In genomic region chr20:44231713-44232468, GRCh38 we compare ENCODE assay signal across 22 cellular contexts. TPM values are rescaled to one million over a fixed set of nuclear protein-coding genes. Genes with fewer than 3 reads are reported as not detected.
A peak's percentile ranks its signal among the peaks of the same experiment; 100 is the strongest.
DNase-seq lines count a peak whose midpoint lies in the region; ATAC-seq, FAIRE-seq and TF ChIP-seq lines count a peak whose summit lies in the region.
"Had no signal": no experiment of that assay in that cellular context is flagged by ENCODE, and none has a peak within 500 bp of the region (broad histone marks: within the 10 kb centered on the region; RNA-seq: fewer than 3 reads in every experiment).

No MANE protein-coding gene starts in this region.

- H3K4me3 ChIP-seq in heart right ventricle (no peak overlapping the region), endodermal cell (ENCODE audit: low read length) (no peak overlapping the region), foreskin fibroblast (ENCODE audit: low read depth in 1 of 2, low read length in 2 of 2) (no peak overlapping the region)
- H3K4me3 ChIP-seq: GM12878 had no signal

- H3K4me3 Mint-ChIP-seq in endodermal cell = no peak overlapping the region
- H3K4me3 Mint-ChIP-seq: stimulated activated naive CD8-positive, alpha-beta T cell treated with anti-CD3 and anti-CD28 coated beads, Interleukin-15, Interleukin-2, amounts not matched to agents 100 ng/mL and 50 ng/mL, for 24 hours had no signal

- TF ChIP-seq POLR2A in GM18505 (IDR thresholded peaks at IDR 0.05; ENCODE audit: borderline replicate concordance, extremely low read depth, insufficient read depth, insufficient read length) = no peak

- no peak for FAIRE-seq in RCC 7860 (lab: Jason Lieb, UNC)
- FAIRE-seq: endometrium, GM12878 had no signal

- DNase-seq in cardiac septum (ENCODE audit: low spot score) (peak; percentile 33), heart right ventricle (no peak), NCI-H146 treated with DMSO at 0.1 percent for 48 hours (lab: John Stamatoyannopoulos, UW; ENCODE audit: unreplicated experiment) (peak; percentile 57), endodermal cell (peak; percentile 92), foreskin fibroblast (no peak), RCC 7860 (ENCODE audit: low spot score) (no peak), COLO668 (lab: John Stamatoyannopoulos, UW; ENCODE audit: unreplicated experiment) (no peak)
- DNase-seq: activated CD4-positive, CD25-positive, alpha-beta regulatory T cell; activated effector memory CD4-positive, alpha-beta T cell treated with anti-CD3 and anti-CD28 coated beads, Interleukin-2, amount 50 U/mL, for 16 hours; COR-L47; GDM1; NCI-H2081; right cardiac atrium had no signal

- H3K27ac ChIP-seq in heart right ventricle (no peak overlapping the region), endodermal cell (ENCODE audit: low read depth, low read length) (no peak overlapping the region)

- intact Hi-C loops in cardiac septum (cut with DNase I) (no loop called here), heart right ventricle (cut with DNase I) (no loop called here)

- H3K36me3 ChIP-seq in heart right ventricle = no peaks in the 10 kb centered on the region
- no peaks in the 10 kb centered on the region for H3K36me3 ChIP-seq in endodermal cell (ENCODE audit: control insufficient read depth, insufficient read depth, low read length)

- H3K4me1 Mint-ChIP-seq in endodermal cell = peaks cover 15% of the 10 kb centered on the region

- TF ChIP-seq CTCF in heart right ventricle (IDR thresholded peaks at IDR 0.05) = no peak
- TF ChIP-seq CTCF in endodermal cell (conservative IDR thresholded peaks at IDR 0.05) = no peak
- no peak for TF ChIP-seq CTCF in foreskin fibroblast (IDR thresholded peaks at IDR 0.05; ENCODE audit: low read depth, low read length)

- no peak for ATAC-seq in heart right ventricle
- no peak for ATAC-seq in GM18505 (IDR thresholded peaks at IDR 0.05; ENCODE audit: unreplicated experiment)
- ATAC-seq: GM12878 had no signal

- WGBS in heart right ventricle, 2 donors = 69 to 70% methylated on average over 9 to 10 of the region's 10 CpGs
- WGBS in endodermal cell (ENCODE audit: insufficient coverage in 1 of 2, insufficient read length in 1 of 2), 2 experiments = 70 to 82% methylated on average over 8 to 10 of the region's 10 CpGs

- H3K27me3 ChIP-seq in heart right ventricle (no peaks in the 10 kb centered on the region), endodermal cell (ENCODE audit: control insufficient read depth, insufficient read depth, low read length, poor library complexity, severe bottlenecking) (no peaks in the 10 kb centered on the region)

- H3K9ac ChIP-seq in endodermal cell (ENCODE audit: extremely low read depth, low read length, poor library complexity, severe bottlenecking) = no peak overlapping the region

- H3K4me1 ChIP-seq in heart right ventricle = peaks cover 0 to 10% (median 0%) of the 10 kb centered on the region in 9 donors
- H3K4me1 ChIP-seq in endodermal cell (ENCODE audit: control insufficient read depth, insufficient read depth, low read length) = peaks cover 3% of the 10 kb centered on the region

- H3K27ac Mint-ChIP-seq in endodermal cell = peak overlapping the region; percentile 5
- H3K27ac Mint-ChIP-seq: stimulated activated naive CD8-positive, alpha-beta T cell treated with anti-CD3 and anti-CD28 coated beads, Interleukin-15, Interleukin-2, amounts not matched to agents 100 ng/mL and 50 ng/mL, for 24 hours had no signal

- H3K36me3 Mint-ChIP-seq in endodermal cell (ENCODE audit: low read depth) = no peaks in the 10 kb centered on the region

- H3K27me3 Mint-ChIP-seq in endodermal cell (ENCODE audit: insufficient read depth) = no peaks in the 10 kb centered on the region
- H3K27me3 Mint-ChIP-seq: stimulated activated naive CD8-positive, alpha-beta T cell treated with anti-CD3 and anti-CD28 coated beads, Interleukin-15, Interleukin-2, amounts not matched to agents 100 ng/mL and 50 ng/mL, for 24 hours had no signal

- H3K9me3 Mint-ChIP-seq in endodermal cell = no peaks in the 10 kb centered on the region
- H3K9me3 Mint-ChIP-seq: stimulated activated naive CD8-positive, alpha-beta T cell treated with anti-CD3 and anti-CD28 coated beads, Interleukin-15, Interleukin-2, amounts not matched to agents 100 ng/mL and 50 ng/mL, for 24 hours had no signal

- H3K9me3 ChIP-seq in heart right ventricle (no peaks in the 10 kb centered on the region), endodermal cell (ENCODE audit: control insufficient read depth, low read length) (no peaks in the 10 kb centered on the region)

RNA-seq across cellular contexts. Expression of gene GDAP1L1, which starts 15.2 kb away (rescaled TPM):
- total RNA-seq in cardiac septum = 0.67 TPM
- total RNA-seq in heart right ventricle = under 1 TPM in 8 of 10 donors, not detected in 2; 0.09 to 0.71 (median 0.31) TPM
- polyA plus RNA-seq in heart right ventricle = under 1 TPM; 0.35 to 0.66 TPM
- 1 to 10 TPM in 1 of 2 donors, not detected in 1; 1.9 TPM for total RNA-seq in endodermal cell
- 14.1 TPM for polyA plus RNA-seq in endodermal cell (2013, experiment 1 of 2)
- polyA plus RNA-seq in endodermal cell (2013, experiment 2 of 2) = 13.1 TPM
- total RNA-seq: fibroblast of villous mesenchyme; GM12878; mononuclear cell; RPMI7951; T-helper 1 cell treated with Interleukin-12 subunit alpha and Interleukin-12 subunit beta and Interleukin-4 antibody, amounts not matched to agents 30 ng/mL and 1 ng/mL, for 36 hours; ureter had no signal

RNA-seq across cellular contexts. Expression of gene OSER1, which starts 21.3 kb away (rescaled TPM):
- total RNA-seq in cardiac septum (28.4 TPM), heart right ventricle (10 to 100 TPM; 22.6 to 37.3 (median 31.3) TPM), endodermal cell (10 to 100 TPM; 34.2 to 38.7 TPM)
- 10 to 100 TPM; 16.4 to 26.9 TPM for polyA plus RNA-seq in heart right ventricle
- 41.1 TPM for polyA plus RNA-seq in endodermal cell (2013, experiment 1 of 2)
- 40.1 TPM for polyA plus RNA-seq in endodermal cell (2013, experiment 2 of 2)

RNA-seq across cellular contexts. Expression of gene JPH2, which starts 44.9 kb away (rescaled TPM):
- total RNA-seq in cardiac septum = 182 TPM
- 100 to 1,000 TPM in 9 of 10 donors, 10 to 100 TPM in 1; 97.2 to 215 (median 152) TPM for total RNA-seq in heart right ventricle
- 10 to 100 TPM; 61.9 to 94.7 TPM for polyA plus RNA-seq in heart right ventricle
- total RNA-seq in endodermal cell = 1 to 10 TPM in 1 of 2 donors, under 1 TPM in 1; 0.86 to 1.0 TPM
- 2.0 TPM for polyA plus RNA-seq in endodermal cell (2013, experiment 1 of 2)
- 2.2 TPM for polyA plus RNA-seq in endodermal cell (2013, experiment 2 of 2)
- total RNA-seq: GM12878; mononuclear cell; T-helper 1 cell treated with Interleukin-12 subunit alpha and Interleukin-12 subunit beta and Interleukin-4 antibody, amounts not matched to agents 30 ng/mL and 1 ng/mL, for 36 hours had no signal

Comparison
In these comparisons a context has a peak if more than half of its experiments do, and no peak if none do; other contexts are left out.
1. DNase-seq: peak in cardiac septum (single experiment), NCI-H146 treated with DMSO at 0.1 percent for 48 hours (single experiment) and endodermal cell (single experiment); none in heart right ventricle (0 of 2), foreskin fibroblast (0 of 2), RCC 7860 (single experiment) and COLO668 (single experiment).
2. RNA of gene JPH2, which starts 44.9 kb away (total RNA-seq): 182 TPM in cardiac septum (single experiment) and 97.2 to 215 TPM in heart right ventricle; 0.86 to 1.0 TPM in endodermal cell; every median in the first group is over 10 times any median in the second.